ENCODE assay signal across 9 cellular contexts in the genomic region with DNA sequence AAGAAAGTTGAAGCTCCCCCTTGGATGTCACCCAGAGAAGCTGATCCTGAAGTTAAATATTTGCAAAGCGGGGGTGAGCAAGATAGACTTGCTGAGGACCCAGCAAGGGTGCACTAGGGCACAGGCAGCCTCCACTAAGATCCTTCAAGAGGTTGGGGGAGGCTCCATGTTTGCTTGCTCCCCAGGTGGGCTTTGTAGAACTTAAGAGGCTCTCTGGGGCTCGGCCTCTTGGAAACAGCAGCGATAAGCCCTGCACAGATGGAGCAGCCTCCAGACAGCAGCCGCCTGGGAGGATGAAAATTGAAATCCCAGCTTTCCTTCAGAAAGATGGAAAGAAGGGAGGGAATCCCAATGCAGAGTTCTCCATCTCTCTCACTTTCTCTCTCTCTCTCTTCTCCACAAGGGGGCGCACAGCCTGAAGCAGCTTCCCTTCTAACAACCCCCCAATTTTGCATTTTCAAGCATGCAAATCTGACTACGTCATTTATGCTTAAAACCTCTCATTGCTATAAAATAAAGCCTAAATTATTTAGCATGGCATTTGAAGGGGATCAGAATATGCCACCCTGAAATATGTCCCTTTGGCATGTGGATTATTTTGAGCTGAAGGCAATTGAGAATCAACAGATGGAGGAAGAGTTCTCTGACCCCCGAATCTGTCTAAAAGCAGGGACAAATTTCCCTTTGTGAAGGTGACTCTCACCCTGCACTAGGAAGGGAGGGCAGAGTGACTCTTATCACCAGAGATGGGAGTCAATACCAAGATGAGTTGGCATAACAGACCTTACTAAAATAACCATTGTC.
DNase-seq lines count a peak whose midpoint lies in the region; ATAC-seq and TF ChIP-seq lines count a peak whose summit lies in the region.
"Had no signal": no experiment of that assay in that cellular context is flagged by ENCODE, and none has a peak within 500 bp of the region (broad histone marks: within the 10 kb centered on the region; RNA-seq: fewer than 3 reads in every experiment).

No MANE protein-coding gene starts in this region.

- H4K20me1 ChIP-seq in MM.1S (ENCODE audit: insufficient read depth, low read length), result no peaks in the 10 kb centered on the region

- H3K9me3 Mint-ChIP-seq in stimulated activated naive CD8-positive, alpha-beta T cell treated with anti-CD3 and anti-CD28 coated beads, Interleukin-15, amount 100 ng/mL, for 72 hours, result peaks cover 7 to 11% of the 10 kb centered on the region in 2 donors
- H3K9me3 Mint-ChIP-seq in type B pancreatic cell, result no peaks in the 10 kb centered on the region
- H3K9me3 Mint-ChIP-seq in CD4-positive, alpha-beta memory T cell, result peaks cover 0 to 15% (median 4%) of the 10 kb centered on the region in 8 donors

- H3K9me3 ChIP-seq in MM.1S (replicated peaks; ENCODE audit: insufficient read depth, low read length) (no peaks in the 10 kb centered on the region), uterus (no peaks in the 10 kb centered on the region)
- H3K9me3 ChIP-seq in CD4-positive, alpha-beta memory T cell (ENCODE audit: control insufficient read depth in 1 of 2, low read length in 2 of 2), result no peaks in the 10 kb centered on the region

- H3K27ac Mint-ChIP-seq in stimulated activated naive CD8-positive, alpha-beta T cell treated with anti-CD3 and anti-CD28 coated beads, Interleukin-15, amount 100 ng/mL, for 72 hours, result no peak overlapping the region
- H3K27ac Mint-ChIP-seq in type B pancreatic cell, result no peak overlapping the region
- H3K27ac Mint-ChIP-seq in CD4-positive, alpha-beta memory T cell, result no peak overlapping the region

- no peaks in the 10 kb centered on the region for H3K79me2 ChIP-seq in MM.1S (ENCODE audit: low read length)

- CTCF ChIA-PET in CD4-positive, alpha-beta memory T cell (lab: Charles Lee; ENCODE audit: partially characterized antibody), result interaction anchor here (1.6 to 1.7 kb wide), 2 partner anchors 10 to 19 kb away, joined by 3 to 7 read pairs; no protein-coding TSS in a partner anchor

- H3K9ac ChIP-seq in MM.1S (ENCODE audit: low read length), result no peak overlapping the region

- H3K9me2 ChIP-seq in MM.1S (replicated peaks; ENCODE audit: insufficient read depth, low read length), result no peaks in the 10 kb centered on the region

- H3K4me2 ChIP-seq in MM.1S (ENCODE audit: low read depth, low read length), result no peak overlapping the region

- no peak overlapping the region for H2AFZ ChIP-seq in MM.1S (ENCODE audit: low read length)

- POLR2A ChIA-PET in CD4-positive, alpha-beta memory T cell (lab: Charles Lee; ENCODE audit: partially characterized antibody), result no interaction called here

- no peaks in the 10 kb centered on the region for H3K27me3 Mint-ChIP-seq in stimulated activated naive CD8-positive, alpha-beta T cell treated with anti-CD3 and anti-CD28 coated beads, Interleukin-15, amount 100 ng/mL, for 72 hours
- H3K27me3 Mint-ChIP-seq in type B pancreatic cell, result no peaks in the 10 kb centered on the region
- H3K27me3 Mint-ChIP-seq in CD4-positive, alpha-beta memory T cell, result no peaks in the 10 kb centered on the region
- H3K27me3 Mint-ChIP-seq: central memory CD8-positive, alpha-beta T cell had no signal

- H3K4me1 Mint-ChIP-seq in stimulated activated naive CD8-positive, alpha-beta T cell treated with anti-CD3 and anti-CD28 coated beads, Interleukin-15, amount 100 ng/mL, for 72 hours, result no peaks in the 10 kb centered on the region
- H3K4me1 Mint-ChIP-seq in type B pancreatic cell (ENCODE audit: unreplicated experiment), result no peaks in the 10 kb centered on the region
- H3K4me1 Mint-ChIP-seq in CD4-positive, alpha-beta memory T cell, result peaks cover 0 to 4% (median 0%) of the 10 kb centered on the region in 4 donors
- H3K4me1 Mint-ChIP-seq: central memory CD8-positive, alpha-beta T cell had no signal

- H3F3A ChIP-seq in MM.1S (ENCODE audit: insufficient read depth, low read length), result no peaks in the 10 kb centered on the region

- no peak for TF ChIP-seq POLR2A in uterus (IDR thresholded peaks at IDR 0.05)

- H3K4me1 ChIP-seq in MM.1S (ENCODE audit: low read length) (no peaks in the 10 kb centered on the region), uterus (no peaks in the 10 kb centered on the region)
- H3K4me1 ChIP-seq in CD4-positive, alpha-beta memory T cell (ENCODE audit: insufficient read depth, low read length), result no peaks in the 10 kb centered on the region

- no peak overlapping the region for H3K4me3 Mint-ChIP-seq in stimulated activated naive CD8-positive, alpha-beta T cell treated with anti-CD3 and anti-CD28 coated beads, Interleukin-15, amount 100 ng/mL, for 72 hours
- no peak overlapping the region for H3K4me3 Mint-ChIP-seq in type B pancreatic cell
- no peak overlapping the region for H3K4me3 Mint-ChIP-seq in CD4-positive, alpha-beta memory T cell
- H3K4me3 Mint-ChIP-seq: central memory CD8-positive, alpha-beta T cell had no signal

- H3K36me3 Mint-ChIP-seq in type B pancreatic cell, result no peaks in the 10 kb centered on the region
- H3K36me3 Mint-ChIP-seq in CD4-positive, alpha-beta memory T cell, result no peaks in the 10 kb centered on the region

- ATAC-seq in stimulated activated naive CD8-positive, alpha-beta T cell treated with anti-CD3 and anti-CD28 coated beads, Interleukin-15, Interleukin-2, amounts not matched to agents 100 U/mL and 50 U/mL, for 24 hours, result no peak
- no peak for ATAC-seq in stimulated activated naive CD8-positive, alpha-beta T cell treated with anti-CD3 and anti-CD28 coated beads, Interleukin-15, amount 100 ng/mL, for 72 hours

- H3K27ac ChIP-seq in MM.1S (ENCODE audit: low read length), result no peak overlapping the region
- H3K27ac ChIP-seq in uterus, result no peak overlapping the region
- no peak overlapping the region for H3K27ac ChIP-seq in CD4-positive, alpha-beta memory T cell (ENCODE audit: low read depth, low read length)

- DNase-seq in stimulated activated naive CD8-positive, alpha-beta T cell treated with anti-CD3 and anti-CD28 coated beads, Interleukin-15, Interleukin-2, amounts not matched to agents 100 U/mL and 50 U/mL, for 24 hours, result peak; percentile 15
- DNase-seq in stimulated activated naive CD8-positive, alpha-beta T cell treated with anti-CD3 and anti-CD28 coated beads, Interleukin-15, amount 100 ng/mL, for 72 hours, result no peak
- no peak for DNase-seq in MM.1S
- DNase-seq in cardiac fibroblast (ENCODE audit: low read depth in 2 of 2), result peak; percentile 29 to 51
- no peak for DNase-seq in type B pancreatic cell (ENCODE audit: extremely low spot score, unreplicated experiment)
- DNase-seq in uterus, result no peak
- no peak for DNase-seq in kidney glomerular epithelial cell (lab: John Stamatoyannopoulos, UW)
- no peak for DNase-seq in CD4-positive, alpha-beta memory T cell

- H3K4me3 ChIP-seq in MM.1S (ENCODE audit: low read length) (no peak overlapping the region), cardiac fibroblast (replicated peaks in 1 of 2; ENCODE audit: low read depth in 2 of 2, low read length in 2 of 2) (no peak overlapping the region), uterus (no peak overlapping the region)
- H3K4me3 ChIP-seq in CD4-positive, alpha-beta memory T cell (ENCODE audit: low read length in 2 of 2), result no peak overlapping the region

- H3K27me3 ChIP-seq in MM.1S (replicated peaks; ENCODE audit: insufficient read depth, low read length), result no peaks in the 10 kb centered on the region
- H3K27me3 ChIP-seq in uterus, result no peaks in the 10 kb centered on the region
- H3K27me3 ChIP-seq in CD4-positive, alpha-beta memory T cell (ENCODE audit: insufficient read depth, low read length), result no peaks in the 10 kb centered on the region

- TF ChIP-seq CTCF in MM.1S (IDR thresholded peaks at IDR 0.05; ENCODE audit: low read length) (peak; percentile 60), cardiac fibroblast (IDR thresholded peaks at IDR 0.05; ENCODE audit: low read depth, low read length) (peak; percentile 69), type B pancreatic cell (conservative IDR thresholded peaks at IDR 0.05) (peak; percentile 75), uterus (IDR thresholded peaks at IDR 0.05) (no peak)

- intact Hi-C loops in uterus (cut with DNase I; ENCODE audit: low total_unique reads), result no loop called here
- intact Hi-C loops in CD4-positive, alpha-beta memory T cell (cut with micrococcal nuclease), result no loop called here

- H3K36me3 ChIP-seq in MM.1S (replicated peaks; ENCODE audit: insufficient read depth, low read length) (no peaks in the 10 kb centered on the region), uterus (no peaks in the 10 kb centered on the region)
- H3K36me3 ChIP-seq in CD4-positive, alpha-beta memory T cell (ENCODE audit: insufficient read depth, low read length), result no peaks in the 10 kb centered on the region

Comparison
In these comparisons a context has a peak if more than half of its experiments do, and no peak if none do; other contexts are left out.
1. DNase-seq: peak in stimulated activated naive CD8-positive, alpha-beta T cell treated with anti-CD3 and anti-CD28 coated beads, Interleukin-15, Interleukin-2, amounts not matched to agents 100 U/mL and 50 U/mL, for 24 hours (single experiment) and cardiac fibroblast (2 of 2); none in stimulated activated naive CD8-positive, alpha-beta T cell treated with anti-CD3 and anti-CD28 coated beads, Interleukin-15, amount 100 ng/mL, for 72 hours (0 of 2), MM.1S (single experiment), type B pancreatic cell (single experiment), uterus (0 of 2), kidney glomerular epithelial cell (single experiment) and CD4-positive, alpha-beta memory T cell (0 of 5).
2. CTCF ChIP-seq: peak in MM.1S (single experiment), cardiac fibroblast (single experiment) and type B pancreatic cell (single experiment); none in uterus (0 of 4).